Comparison of ENCODE assay signal across 20 cellular contexts in the genomic region with DNA sequence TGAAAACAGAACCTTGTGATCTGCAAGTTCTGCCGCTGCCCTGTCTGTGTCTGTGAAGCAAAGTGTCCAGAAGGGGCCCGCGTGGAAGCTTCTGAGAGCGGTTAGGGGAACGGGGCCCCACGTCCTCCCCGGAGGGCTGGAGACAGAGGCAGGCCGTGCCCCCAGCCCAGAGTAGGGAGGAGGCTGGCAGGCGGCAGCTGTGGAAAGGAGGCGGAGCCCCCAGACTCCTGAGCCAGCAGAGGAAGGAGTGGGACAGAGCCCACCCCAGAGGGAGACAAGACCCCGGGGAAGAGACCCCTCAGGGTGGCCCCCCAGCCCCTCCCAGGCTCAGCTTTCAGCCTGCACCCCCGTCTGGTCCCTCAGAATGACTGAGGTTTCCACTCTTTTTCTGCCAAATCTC. TPM values are rescaled to one million over a fixed set of nuclear protein-coding genes. Genes with fewer than 3 reads are reported as not detected.
DNase-seq lines count a peak whose midpoint lies in the region; ATAC-seq, FAIRE-seq and TF ChIP-seq lines count a peak whose summit lies in the region.
"Had no signal": no experiment of that assay in that cellular context is flagged by ENCODE, and none has a peak within 500 bp of the region (broad histone marks: within the 10 kb centered on the region; RNA-seq: fewer than 3 reads in every experiment).

No MANE protein-coding gene starts in this region.

- H2AFZ ChIP-seq in parathyroid adenoma, result no peak overlapping the region
- H2AFZ ChIP-seq: GM23338 had no signal

- H3K79me2 ChIP-seq in parathyroid adenoma, result no peaks in the 10 kb centered on the region

- intact Hi-C loops in natural killer cell (cut with micrococcal nuclease), result no loop called here
- intact Hi-C loops in kidney (cut with DNase I), result no loop called here

- no peak overlapping the region for H3K27ac Mint-ChIP-seq in natural killer cell treated with Interleukin-12 subunit alpha and Interleukin-12 subunit beta and Interleukin-15 and Interleukin-18, amount 100 ng/mL, for 72 hours
- H3K27ac Mint-ChIP-seq in natural killer cell, result no peak overlapping the region
- H3K27ac Mint-ChIP-seq: CD14-positive monocyte; CD4-positive, alpha-beta memory T cell; GM23338 had no signal

- no peaks in the 10 kb centered on the region for H3K9me3 Mint-ChIP-seq in natural killer cell treated with Interleukin-12 subunit alpha and Interleukin-12 subunit beta and Interleukin-15 and Interleukin-18, amount 100 ng/mL, for 72 hours
- H3K9me3 Mint-ChIP-seq in natural killer cell, result no peaks in the 10 kb centered on the region
- H3K9me3 Mint-ChIP-seq: CD4-positive, alpha-beta memory T cell; GM23338 had no signal

- peaks cover 3% of the 10 kb centered on the region for H3K27me3 ChIP-seq in parathyroid adenoma (ENCODE audit: control insufficient read depth, insufficient read depth, low read length)

- H3K4me2 ChIP-seq in parathyroid adenoma (ENCODE audit: low read length), result no peak overlapping the region
- H3K4me2 ChIP-seq: GM23338 had no signal

- H3K4me3 Mint-ChIP-seq in natural killer cell treated with Interleukin-12 subunit alpha and Interleukin-12 subunit beta and Interleukin-15 and Interleukin-18, amount 100 ng/mL, for 72 hours, result no peak overlapping the region
- no peak overlapping the region for H3K4me3 Mint-ChIP-seq in natural killer cell
- H3K4me3 Mint-ChIP-seq: CD14-positive monocyte; CD4-positive, alpha-beta memory T cell; GM23338 had no signal

- no peaks in the 10 kb centered on the region for H3K9me3 ChIP-seq in kidney (ENCODE audit: control insufficient read depth in 1 of 2, low read length in 2 of 2)
- no peaks in the 10 kb centered on the region for H3K9me3 ChIP-seq in parathyroid adenoma (ENCODE audit: control insufficient read depth, low read length)
- H3K9me3 ChIP-seq: BE2C had no signal

- peaks cover under 1 to 2% of the 10 kb centered on the region in 2 donors for H3K27me3 Mint-ChIP-seq in natural killer cell treated with Interleukin-12 subunit alpha and Interleukin-12 subunit beta and Interleukin-15 and Interleukin-18, amount 100 ng/mL, for 72 hours
- H3K27me3 Mint-ChIP-seq in natural killer cell (ENCODE audit: low read depth in 2 of 2), result peaks cover 5 to 7% of the 10 kb centered on the region in 2 donors

- H3K27ac ChIP-seq in kidney (ENCODE audit: low read depth in 2 of 2, low read length in 2 of 2), result no peak overlapping the region
- H3K27ac ChIP-seq in parathyroid adenoma, result peak overlapping the region; percentile 99
- H3K27ac ChIP-seq in caudate nucleus (ENCODE audit: low read depth, low read length), result no peak overlapping the region

- peak; percentile 34 for DNase-seq in natural killer cell treated with Interleukin-12 subunit alpha and Interleukin-12 subunit beta and Interleukin-15 and Interleukin-18, amount 100 ng/mL, for 72 hours (ENCODE audit: low spot score)
- no peak for DNase-seq in natural killer cell
- DNase-seq in kidney, result peak; percentile 65
- no peak for DNase-seq in caudate nucleus (lab: John Stamatoyannopoulos, UW)
- DNase-seq in stimulated activated CD4-positive, alpha-beta T cell treated with anti-CD3 and anti-CD28 coated beads, Interleukin-1b, Interleukin-23, amount 100 ng/mL, for 48 hours, result no peak
- DNase-seq: ACHN; BE2C; CD4-positive, alpha-beta memory T cell; COR-L47; DMS 273 treated with DMSO at 0.1 percent for 48 hours; HCEC 1CT had no signal

- no peak for FAIRE-seq in kidney (lab: Jason Lieb, UNC)
- FAIRE-seq: A204.1, G401.6, GM12891, GM19239, H54 had no signal

- no peak overlapping the region for H3K4me3 ChIP-seq in kidney (ENCODE audit: low read length in 2 of 2)
- no peak overlapping the region for H3K4me3 ChIP-seq in parathyroid adenoma (ENCODE audit: low read depth, low read length)
- H3K4me3 ChIP-seq: GM23338 had no signal

- no peak for ATAC-seq in natural killer cell treated with Interleukin-12 subunit alpha and Interleukin-12 subunit beta and Interleukin-15 and Interleukin-18, amount 100 ng/mL, for 72 hours
- ATAC-seq in natural killer cell, result no peak
- ATAC-seq: GM23338 had no signal

- no peaks in the 10 kb centered on the region for H3K4me1 Mint-ChIP-seq in natural killer cell treated with Interleukin-12 subunit alpha and Interleukin-12 subunit beta and Interleukin-15 and Interleukin-18, amount 100 ng/mL, for 72 hours (ENCODE audit: low read depth in 2 of 2)
- H3K4me1 Mint-ChIP-seq in natural killer cell, result peaks cover under 1% of the 10 kb centered on the region in 2 donors
- H3K4me1 Mint-ChIP-seq: CD14-positive monocyte had no signal

- H3K4me1 ChIP-seq in kidney (ENCODE audit: control insufficient read depth in 1 of 2, insufficient read depth in 1 of 2, low read depth in 1 of 2, low read length in 2 of 2) (peaks cover 13 to 30% of the 10 kb centered on the region in 2 donors), parathyroid adenoma (peaks cover 42% of the 10 kb centered on the region)
- H3K4me1 ChIP-seq: BE2C had no signal

- H3K36me3 Mint-ChIP-seq in natural killer cell treated with Interleukin-12 subunit alpha and Interleukin-12 subunit beta and Interleukin-15 and Interleukin-18, amount 100 ng/mL, for 72 hours, result no peaks in the 10 kb centered on the region
- H3K36me3 Mint-ChIP-seq in natural killer cell, result no peaks in the 10 kb centered on the region
- H3K36me3 Mint-ChIP-seq: CD14-positive monocyte; CD4-positive, alpha-beta memory T cell had no signal

- H3K36me3 ChIP-seq in kidney (ENCODE audit: control insufficient read depth in 1 of 2, insufficient read depth in 2 of 2, low read length in 2 of 2), result no peaks in the 10 kb centered on the region
- no peaks in the 10 kb centered on the region for H3K36me3 ChIP-seq in parathyroid adenoma (ENCODE audit: control insufficient read depth, insufficient read depth, low read length)
- H3K36me3 ChIP-seq: BE2C had no signal

- TF ChIP-seq CTCF in natural killer cell (IDR thresholded peaks at IDR 0.05) (no peak), kidney (IDR thresholded peaks at IDR 0.05; ENCODE audit: borderline replicate concordance, extremely low read depth, insufficient read depth) (no peak), parathyroid adenoma (IDR thresholded peaks at IDR 0.05) (no peak)

- H3K9ac ChIP-seq in kidney (ENCODE audit: low read length in 2 of 2), result no peak overlapping the region
- H3K9ac ChIP-seq in parathyroid adenoma, result no peak overlapping the region

RNA-seq across cellular contexts. Expression of a gene that starts 49.0 kb away (rescaled TPM):
- total RNA-seq in natural killer cell treated with Interleukin-12 subunit alpha and Interleukin-12 subunit beta and Interleukin-15 and Interleukin-18, amount 100 ng/mL, for 72 hours, result not detected
- not detected for total RNA-seq in natural killer cell
- 20.7 TPM for total RNA-seq in kidney
- 4.8 TPM for polyA plus RNA-seq in kidney (ENCODE audit: insufficient read depth, low read depth, low replicate concordance)
- total RNA-seq: CD4-positive, alpha-beta memory T cell; HT-29 had no signal
- polyA plus RNA-seq: CD14-positive monocyte had no signal

Comparison
In these comparisons a context has a peak if more than half of its experiments do, and no peak if none do; other contexts are left out.
1. DNase-seq: peak in natural killer cell treated with Interleukin-12 subunit alpha and Interleukin-12 subunit beta and Interleukin-15 and Interleukin-18, amount 100 ng/mL, for 72 hours (single experiment) and kidney (single experiment); none in natural killer cell (single experiment), caudate nucleus (0 of 61) and stimulated activated CD4-positive, alpha-beta T cell treated with anti-CD3 and anti-CD28 coated beads, Interleukin-1b, Interleukin-23, amount 100 ng/mL, for 48 hours (single experiment).
2. RNA of a gene that starts 49.0 kb away (total RNA-seq): 20.7 TPM in kidney (single experiment); not detected in natural killer cell treated with Interleukin-12 subunit alpha and Interleukin-12 subunit beta and Interleukin-15 and Interleukin-18, amount 100 ng/mL, for 72 hours and not detected in natural killer cell; every median in the first group is over 10 times any median in the second.